Comparison of ENCODE assay signal across 16 cellular contexts in the genomic region with DNA sequence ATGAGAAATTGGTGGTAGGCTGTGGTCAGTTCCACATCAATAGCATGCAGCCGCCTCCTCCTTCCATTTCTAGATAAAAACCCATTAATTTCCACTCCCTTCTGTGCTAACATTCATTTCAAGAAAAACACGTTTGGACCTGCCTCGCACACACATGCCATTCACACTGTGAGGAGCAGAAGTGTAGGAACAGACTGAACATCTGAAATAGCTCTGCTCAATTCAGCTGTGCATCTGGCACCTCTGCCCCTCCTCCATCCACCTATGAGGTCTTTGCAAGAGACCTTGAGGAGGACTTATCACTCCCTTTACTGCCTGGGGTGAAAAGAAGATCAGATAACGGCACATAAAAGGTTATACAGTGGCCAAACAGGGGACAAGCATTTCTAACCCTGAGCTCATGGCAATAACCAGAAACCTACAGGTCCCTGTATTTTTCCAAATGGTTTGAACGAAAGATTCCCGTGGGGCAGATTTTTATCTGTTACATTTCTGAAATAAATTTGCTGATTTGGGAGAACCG. TPM values are rescaled to one million over a fixed set of nuclear protein-coding genes. Genes with fewer than 3 reads are reported as not detected.
DNase-seq lines count a peak whose midpoint lies in the region; ATAC-seq and TF ChIP-seq lines count a peak whose summit lies in the region.
"Had no signal": no experiment of that assay in that cellular context is flagged by ENCODE, and none has a peak within 500 bp of the region (broad histone marks: within the 10 kb centered on the region; RNA-seq: fewer than 3 reads in every experiment).

No MANE protein-coding gene starts in this region.

- POLR2A ChIA-PET in HEK293 (lab: Yijun Ruan, JAX) = no interaction called here

- H3K4me3 Mint-ChIP-seq in glutamatergic neuron (ENCODE audit: unreplicated experiment) = no peak overlapping the region
- no peak overlapping the region for H3K4me3 Mint-ChIP-seq in endothelial cell (ENCODE audit: unreplicated experiment)
- H3K4me3 Mint-ChIP-seq: activated CD4-positive, alpha-beta T cell treated with anti-CD3 and anti-CD28 coated beads for 36 hours; nephron; T-cell had no signal

- no peak overlapping the region for H3K27ac ChIP-seq in HEK293 (ENCODE audit: extremely low read depth, low read depth, low read length)
- H3K27ac ChIP-seq: sigmoid colon, stomach had no signal

- H3K9me3 ChIP-seq in HEK293 (ENCODE audit: control insufficient read depth, insufficient read depth, low read depth, low read length) = no peaks in the 10 kb centered on the region
- H3K9me3 ChIP-seq: sigmoid colon, stomach had no signal

- no peaks in the 10 kb centered on the region for H3K36me3 ChIP-seq in HEK293 (ENCODE audit: control insufficient read depth in 2 of 2, insufficient read depth in 1 of 2, low read length in 2 of 2)
- H3K36me3 ChIP-seq: sigmoid colon, stomach had no signal

- H3K9me3 Mint-ChIP-seq in glutamatergic neuron (ENCODE audit: unreplicated experiment) (peaks cover 2% of the 10 kb centered on the region), endothelial cell (ENCODE audit: unreplicated experiment) (no peaks in the 10 kb centered on the region)
- H3K9me3 Mint-ChIP-seq: nephron, T-cell had no signal

- H3K36me3 Mint-ChIP-seq in glutamatergic neuron (ENCODE audit: unreplicated experiment) (no peaks in the 10 kb centered on the region), endothelial cell (ENCODE audit: low read depth, unreplicated experiment) (no peaks in the 10 kb centered on the region)
- H3K36me3 Mint-ChIP-seq: T-cell had no signal

- peak; percentile 7 for DNase-seq in GM10266 (ENCODE audit: extremely low spot score)
- peak; percentile 66 for DNase-seq in NCI-H2171 (lab: John Stamatoyannopoulos, UW)
- no peak for DNase-seq in glutamatergic neuron
- no peak for DNase-seq in NOMO-1 treated with DMSO at 0.1 percent for 48 hours (lab: John Stamatoyannopoulos, UW; ENCODE audit: unreplicated experiment)
- DNase-seq in SW 1271 (lab: John Stamatoyannopoulos, UW) = no peak
- no peak for DNase-seq in endothelial cell (ENCODE audit: low spot score)
- DNase-seq: activated CD4-positive, alpha-beta T cell treated with anti-CD3 and anti-CD28 coated beads for 36 hours; effector memory CD4-positive, alpha-beta T cell; left cardiac atrium; NCI-H1048; sigmoid colon; stomach; T-cell had no signal

- CTCF ChIA-PET in HEK293 (lab: Yijun Ruan, JAX) = interaction anchor here (0.6 to 1.5 kb wide), 4 partner anchors 261 to 1547 kb away, joined by 3 to 6 read pairs (median 5); no protein-coding TSS in a partner anchor

- H3K27ac Mint-ChIP-seq in glutamatergic neuron (ENCODE audit: unreplicated experiment) (peak overlapping the region; percentile 30), endothelial cell (ENCODE audit: unreplicated experiment) (no peak overlapping the region)
- H3K27ac Mint-ChIP-seq: activated CD4-positive, alpha-beta T cell treated with anti-CD3 and anti-CD28 coated beads for 36 hours; nephron; T-cell had no signal

- H3K4me1 Mint-ChIP-seq in glutamatergic neuron (ENCODE audit: low read depth, unreplicated experiment) (peaks cover 14% of the 10 kb centered on the region), endothelial cell (ENCODE audit: unreplicated experiment) (no peaks in the 10 kb centered on the region)
- H3K4me1 Mint-ChIP-seq: activated CD4-positive, alpha-beta T cell treated with anti-CD3 and anti-CD28 coated beads for 36 hours; nephron; T-cell had no signal

- TF ChIP-seq CTCF in GM10266 (IDR thresholded peaks at IDR 0.05; ENCODE audit: control insufficient read depth, insufficient read depth, low read depth, missing control alignments) (no peak), HEK293 (tag by site-specific recombination; IDR thresholded peaks at IDR 0.05) (no peak), glutamatergic neuron (IDR thresholded peaks at IDR 0.05; ENCODE audit: partially characterized antibody, unreplicated experiment) (no peak), endothelial cell (IDR thresholded peaks at IDR 0.05; ENCODE audit: unreplicated experiment) (no peak)

- no peak overlapping the region for H3K4me3 ChIP-seq in HEK293 (ENCODE audit: low read depth, low read length)
- H3K4me3 ChIP-seq: sigmoid colon, stomach had no signal

- ATAC-seq in HG02970 (IDR thresholded peaks at IDR 0.05; ENCODE audit: low FRiP score, unreplicated experiment) = no peak
- ATAC-seq: activated CD4-positive, alpha-beta T cell treated with anti-CD3 and anti-CD28 coated beads for 36 hours; left cardiac atrium; T-cell had no signal

- H3K27me3 Mint-ChIP-seq in glutamatergic neuron (ENCODE audit: unreplicated experiment) (peaks cover 3% of the 10 kb centered on the region), endothelial cell (ENCODE audit: unreplicated experiment) (peaks cover 1% of the 10 kb centered on the region)

- H3K4me1 ChIP-seq in HEK293 (ENCODE audit: control insufficient read depth, insufficient read depth, low read length) = no peaks in the 10 kb centered on the region; the same call in 1 of the 2 replicates
- H3K4me1 ChIP-seq: sigmoid colon, stomach had no signal

TF ChIP-seq in HEK293, 187 proteins besides CTCF, POLR2A, EP300 and RAD21 (continues in another document):
- TF ChIP-seq ZBTB8A (tag by site-specific recombination; IDR thresholded peaks at IDR 0.05) (no peak), ZNF398 (tag by site-specific recombination; IDR thresholded peaks at IDR 0.05) (no peak), GLIS1 (tag by site-specific recombination; IDR thresholded peaks at IDR 0.05) (no peak), ZNF274 (IDR thresholded peaks at IDR 0.05; ENCODE audit: low read length) (no peak), ZNF274 (tag by site-specific recombination; IDR thresholded peaks at IDR 0.05; ENCODE audit: borderline replicate concordance) (no peak), ZEB2 (tag by site-specific recombination; IDR thresholded peaks at IDR 0.05) (no peak), ZNF324 (tag by site-specific recombination; IDR thresholded peaks at IDR 0.05) (no peak), PRDM2 (tag by site-specific recombination; IDR thresholded peaks at IDR 0.05; ENCODE audit: borderline replicate concordance) (no peak), HOXD13 (CRISPR knock-in tag; IDR thresholded peaks at IDR 0.05; ENCODE audit: borderline replicate concordance) (no peak), ZNF792 (tag by site-specific recombination; IDR thresholded peaks at IDR 0.05) (no peak)

RNA-seq across cellular contexts. Expression of gene LRP2, which starts 30.8 kb away (rescaled TPM):
- total RNA-seq in glutamatergic neuron (ENCODE audit: unreplicated experiment) (not detected), endothelial cell (ENCODE audit: unreplicated experiment) (0.23 TPM)

Comparison
In these comparisons a context has a peak if more than half of its experiments do, and no peak if none do; other contexts are left out.
1. DNase-seq: peak in GM10266 (single experiment) and NCI-H2171 (single experiment); none in glutamatergic neuron (single experiment), NOMO-1 treated with DMSO at 0.1 percent for 48 hours (single experiment), SW 1271 (0 of 2) and endothelial cell (single experiment).